11 cellular contexts compared by ENCODE assay signal in the genomic region with DNA sequence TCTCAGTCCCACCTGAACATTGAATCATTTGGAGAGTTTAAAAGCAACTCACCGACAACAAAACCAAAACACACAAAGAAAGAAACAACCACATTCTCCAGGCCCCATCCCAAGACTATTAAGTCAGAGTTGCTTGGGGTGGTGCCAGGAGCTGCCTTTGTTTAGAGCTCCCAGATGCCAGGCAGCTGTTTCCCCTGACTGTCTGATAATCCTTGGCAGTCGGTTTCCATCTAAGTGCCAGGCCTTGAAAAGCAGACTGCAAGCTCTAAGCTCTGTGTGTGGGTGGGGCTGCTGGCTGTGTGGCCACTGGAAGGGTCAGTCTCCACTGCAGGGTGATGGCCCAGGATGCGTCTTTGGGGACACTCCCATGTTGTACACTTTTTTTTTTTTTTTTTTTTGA.
DNase-seq lines count a peak whose midpoint lies in the region; ATAC-seq and TF ChIP-seq lines count a peak whose summit lies in the region.
"Had no signal": no experiment of that assay in that cellular context is flagged by ENCODE, and none has a peak within 500 bp of the region (broad histone marks: within the 10 kb centered on the region; RNA-seq: fewer than 3 reads in every experiment).

No MANE protein-coding gene starts in this region.

- H4K20me1 ChIP-seq in Karpas-422 (ENCODE audit: insufficient read depth, low read depth, low read length): no peaks in the 10 kb centered on the region

- H3K36me3 ChIP-seq in psoas muscle (ENCODE audit: insufficient read depth in 1 of 2, low read depth in 1 of 2) (no peaks in the 10 kb centered on the region), Karpas-422 (ENCODE audit: insufficient read depth, low read length) (no peaks in the 10 kb centered on the region)

- no peaks in the 10 kb centered on the region for H3K9me2 ChIP-seq in Karpas-422 (replicated peaks; ENCODE audit: insufficient read depth, low read length)

- no peak overlapping the region for H2AFZ ChIP-seq in Karpas-422 (ENCODE audit: low read length)

- H3K4me1 ChIP-seq in psoas muscle: no peaks in the 10 kb centered on the region
- no peaks in the 10 kb centered on the region for H3K4me1 ChIP-seq in Karpas-422 (ENCODE audit: low read length)
- H3K4me1 ChIP-seq: Caco-2 had no signal

- no peaks in the 10 kb centered on the region for H3K79me2 ChIP-seq in Karpas-422 (ENCODE audit: low read length)

- peak; percentile 55 for DNase-seq in D341Med (ENCODE audit: low spot score)
- DNase-seq in NCI-H69 (lab: John Stamatoyannopoulos, UW): peak; percentile 4
- DNase-seq in fibroblast of villous mesenchyme (ENCODE audit: low read depth): peak; percentile 47
- peak; percentile 26 to 59 for DNase-seq in psoas muscle
- DNase-seq in Karpas-422: no peak
- no peak for DNase-seq in hepatic stellate cell (ENCODE audit: low spot score)
- no peak for DNase-seq in NCI-H1436 treated with DMSO at 0.1 percent for 48 hours (lab: John Stamatoyannopoulos, UW)
- DNase-seq: activated T-cell treated with anti-CD3 and anti-CD28 coated beads, Interleukin-2, amount 50 U/mL, for 48 hours; Caco-2; effector CD8-positive, alpha-beta T cell had no signal

- H3K27ac ChIP-seq in psoas muscle: no peak overlapping the region
- no peak overlapping the region for H3K27ac ChIP-seq in Karpas-422 (ENCODE audit: low read length)

- WGBS in psoas muscle, 3 donors: 7 to 16% (median 8%) methylated on average over 3 of the region's 3 CpGs

- no peak overlapping the region for H3K9ac ChIP-seq in Karpas-422 (ENCODE audit: low read length)

- H3K4me2 ChIP-seq in Karpas-422 (ENCODE audit: low read depth, low read length, poor library complexity, severe bottlenecking): no peak overlapping the region

- H3K27me3 ChIP-seq in psoas muscle (ENCODE audit: insufficient read depth in 3 of 3, low read length in 2 of 3): peaks cover 0 to 6% (median 0%) of the 10 kb centered on the region in 3 donors
- H3K27me3 ChIP-seq in Karpas-422 (ENCODE audit: low read length): no peaks in the 10 kb centered on the region

- H3K4me3 ChIP-seq in fibroblast of villous mesenchyme (ENCODE audit: low read depth, low read length) (no peak overlapping the region), psoas muscle (no peak overlapping the region), Karpas-422 (ENCODE audit: low read length) (no peak overlapping the region)

- peak in 3 of 4 donors; percentile 25 to 55 (median 42) for ATAC-seq in psoas muscle
- no peak for ATAC-seq in GM19351 (IDR thresholded peaks at IDR 0.05; ENCODE audit: unreplicated experiment)

- no peaks in the 10 kb centered on the region for H3K9me3 ChIP-seq in psoas muscle
- H3K9me3 ChIP-seq in Karpas-422 (ENCODE audit: low read length): no peaks in the 10 kb centered on the region
- H3K9me3 ChIP-seq: Caco-2 had no signal

- TF ChIP-seq CTCF in fibroblast of villous mesenchyme (IDR thresholded peaks at IDR 0.05; ENCODE audit: insufficient read depth, low read depth, low read length): no peak
- TF ChIP-seq CTCF in psoas muscle (IDR thresholded peaks at IDR 0.05): no peak

- intact Hi-C loops in psoas muscle (cut with DNase I): no loop called here

Comparison
In these comparisons a context has a peak if more than half of its experiments do, and no peak if none do; other contexts are left out.
1. DNase-seq: peak in D341Med (single experiment), NCI-H69 (single experiment), fibroblast of villous mesenchyme (single experiment) and psoas muscle (2 of 2); none in Karpas-422 (single experiment), hepatic stellate cell (single experiment) and NCI-H1436 treated with DMSO at 0.1 percent for 48 hours (single experiment).